In the genomic region with DNA sequence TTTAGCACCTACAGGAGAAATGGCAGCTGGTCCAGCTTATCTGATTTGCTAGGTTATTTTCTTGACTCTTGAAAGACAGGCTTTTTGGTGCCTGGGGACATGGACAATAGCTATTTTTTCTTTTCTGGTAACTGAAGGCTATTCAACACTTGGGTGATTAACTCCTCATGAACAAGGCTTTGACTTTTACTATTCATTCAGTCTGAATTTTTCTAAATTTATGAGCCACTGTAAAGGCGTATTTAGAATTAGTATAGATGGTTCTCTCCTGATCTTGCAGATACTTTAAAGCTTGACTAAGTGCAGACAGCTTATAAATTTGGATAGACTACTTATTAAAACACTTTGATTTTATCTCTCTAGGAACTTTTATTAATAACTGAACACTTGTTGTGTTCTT, we compare ENCODE assay signal across 27 cellular contexts.
"Had no signal": no experiment of that assay in that cellular context is flagged by ENCODE, and none has a peak within 500 bp of the region (broad histone marks: within the 10 kb centered on the region; RNA-seq: fewer than 3 reads in every experiment).

No MANE protein-coding gene starts in this region.

- H3K9me3 ChIP-seq: testis, thyroid gland, upper lobe of right lung, uterus, vagina had no signal

- H3K36me3 Mint-ChIP-seq: stimulated activated effector memory CD8-positive, alpha-beta T cell treated with anti-CD3 and anti-CD28 coated beads, Interleukin-12 subunit alpha, Interleukin-12 subunit beta, amount 100 ng/mL, for 72 hours; stimulated activated memory B cell treated with anti-CD40 and anti-IgM and Interleukin-4, amounts not matched to agents 10 μg/mL and 1 μg/mL and 100 μg/mL, for 72 hours; stimulated activated naive B cell treated with anti-CD40 and anti-IgM and Interleukin-4, amounts not matched to agents 10 μg/mL and 1 μg/mL and 100 μg/mL, for 72 hours; type B pancreatic cell had no signal

- H3K27ac ChIP-seq: stomach, suprapubic skin, testis, thoracic aorta, thyroid gland, tibial artery, tibial nerve, transverse colon, upper lobe of left lung, upper lobe of right lung, uterus, vagina had no signal

- H3K4me1 ChIP-seq: stomach, suprapubic skin, testis, thyroid gland, tibial artery, tibial nerve, transverse colon, upper lobe of left lung, upper lobe of right lung, uterus, vagina had no signal

- H3K4me3 Mint-ChIP-seq: stimulated activated effector memory CD8-positive, alpha-beta T cell treated with anti-CD3 and anti-CD28 coated beads, Interleukin-12 subunit alpha, Interleukin-12 subunit beta, amount 100 ng/mL, for 72 hours; stimulated activated memory B cell treated with anti-CD40 and anti-IgM and Interleukin-4, amounts not matched to agents 10 μg/mL and 1 μg/mL and 100 μg/mL, for 72 hours; stimulated activated naive B cell treated with anti-CD40 and anti-IgM and Interleukin-4, amounts not matched to agents 10 μg/mL and 1 μg/mL and 100 μg/mL, for 72 hours; stimulated activated naive CD8-positive, alpha-beta T cell treated with anti-CD3 and anti-CD28 coated beads, Interleukin-15, amount 100 ng/mL, for 72 hours; stimulated activated naive CD8-positive, alpha-beta T cell treated with anti-CD3 and anti-CD28 coated beads, Interleukin-15, Interleukin-2, amounts not matched to agents 100 ng/mL and 50 ng/mL, for 24 hours; type B pancreatic cell had no signal

- H3K4me1 Mint-ChIP-seq: stimulated activated effector memory CD8-positive, alpha-beta T cell treated with anti-CD3 and anti-CD28 coated beads, Interleukin-12 subunit alpha, Interleukin-12 subunit beta, amount 100 ng/mL, for 72 hours; stimulated activated memory B cell treated with anti-CD40 and anti-IgM and Interleukin-4, amounts not matched to agents 10 μg/mL and 1 μg/mL and 100 μg/mL, for 72 hours; stimulated activated naive B cell treated with anti-CD40 and anti-IgM and Interleukin-4, amounts not matched to agents 10 μg/mL and 1 μg/mL and 100 μg/mL, for 72 hours; stimulated activated naive CD8-positive, alpha-beta T cell treated with anti-CD3 and anti-CD28 coated beads, Interleukin-15, amount 100 ng/mL, for 72 hours had no signal

- H3K27me3 ChIP-seq: stomach, suprapubic skin, testis, thyroid gland, tibial artery, tibial nerve, transverse colon, upper lobe of left lung, upper lobe of right lung, uterus, vagina had no signal

- H3K27me3 Mint-ChIP-seq: type B pancreatic cell had no signal

- ATAC-seq: stimulated activated effector memory CD8-positive, alpha-beta T cell treated with anti-CD3 and anti-CD28 coated beads, Interleukin-12 subunit alpha, Interleukin-12 subunit beta, amount 100 ng/mL, for 72 hours; stimulated activated memory B cell treated with anti-CD40 and anti-IgM and Interleukin-4, amounts not matched to agents 10 μg/mL and 1 μg/mL and 100 μg/mL, for 72 hours; stimulated activated naive B cell treated with anti-CD40 and anti-IgM and Interleukin-4, amounts not matched to agents 10 μg/mL and 1 μg/mL and 100 μg/mL, for 72 hours; stimulated activated naive CD8-positive, alpha-beta T cell treated with anti-CD3 and anti-CD28 coated beads, Interleukin-15, amount 100 ng/mL, for 72 hours; stimulated activated naive CD8-positive, alpha-beta T cell treated with anti-CD3 and anti-CD28 coated beads, Interleukin-15, Interleukin-2, amounts not matched to agents 100 U/mL and 50 U/mL, for 24 hours; upper lobe of right lung had no signal

- DNase-seq: stimulated activated CD4-positive, alpha-beta T cell treated with anti-CD3 and anti-CD28 coated beads, Interleukin-2, amount 100 ng/mL, for 48 hours; stimulated activated CD4-positive, alpha-beta T cell treated with anti-CD3 and anti-CD28 coated beads, Interleukin-4, amount 100 ng/mL, for 1 hour; stimulated activated CD4-positive, alpha-beta T cell treated with anti-CD3 and anti-CD28 coated beads, Interleukin-4, amount 100 ng/mL, for 24 hours; stimulated activated CD4-positive, alpha-beta T cell treated with anti-CD3 and anti-CD28 coated beads, Interleukin-4, amount 100 ng/mL, for 4 hours; stimulated activated CD8-positive, alpha-beta memory T cell treated with anti-CD3 and anti-CD28 coated beads, Interleukin-4, amount 100 ng/mL, for 48 hours; stimulated activated naive B cell treated with anti-CD40 and anti-IgM and Interleukin-4, amounts not matched to agents 10 μg/mL and 1 μg/mL and 100 μg/mL, for 72 hours; stimulated activated naive CD4-positive, alpha-beta T cell; stimulated activated naive CD4-positive, alpha-beta T cell treated with Interleukin-2 at 50 U/mL for 16 hours; stimulated activated naive CD8-positive, alpha-beta T cell treated with anti-CD3 and anti-CD28 coated beads, Interleukin-15, amount 100 ng/mL, for 72 hours; stimulated activated naive CD8-positive, alpha-beta T cell treated with anti-CD3 and anti-CD28 coated beads, Interleukin-15, Interleukin-2, amounts not matched to agents 100 U/mL and 50 U/mL, for 24 hours; stomach; substantia nigra; testis; thyroid gland; tibial artery; transverse colon; upper lobe of left lung; upper lobe of right lung; uterus had no signal

- H3K4me3 ChIP-seq: stomach, suprapubic skin, testis, thoracic aorta, thyroid gland, tibial artery, tibial nerve, transverse colon, upper lobe of left lung, upper lobe of right lung, uterus, vagina had no signal

- H3K9me3 Mint-ChIP-seq: stimulated activated effector memory CD8-positive, alpha-beta T cell treated with anti-CD3 and anti-CD28 coated beads, Interleukin-12 subunit alpha, Interleukin-12 subunit beta, amount 100 ng/mL, for 72 hours; stimulated activated naive CD8-positive, alpha-beta T cell treated with anti-CD3 and anti-CD28 coated beads, Interleukin-15, Interleukin-2, amounts not matched to agents 100 ng/mL and 50 ng/mL, for 24 hours had no signal

- H3K36me3 ChIP-seq: stomach, suprapubic skin, thoracic aorta, thyroid gland, tibial artery, tibial nerve, transverse colon, upper lobe of left lung, upper lobe of right lung, uterus, vagina had no signal

- H3K27ac Mint-ChIP-seq: stimulated activated effector memory CD8-positive, alpha-beta T cell treated with anti-CD3 and anti-CD28 coated beads, Interleukin-12 subunit alpha, Interleukin-12 subunit beta, amount 100 ng/mL, for 72 hours; stimulated activated memory B cell treated with anti-CD40 and anti-IgM and Interleukin-4, amounts not matched to agents 10 μg/mL and 1 μg/mL and 100 μg/mL, for 72 hours; stimulated activated naive B cell treated with anti-CD40 and anti-IgM and Interleukin-4, amounts not matched to agents 10 μg/mL and 1 μg/mL and 100 μg/mL, for 72 hours; stimulated activated naive CD8-positive, alpha-beta T cell treated with anti-CD3 and anti-CD28 coated beads, Interleukin-15, amount 100 ng/mL, for 72 hours; stimulated activated naive CD8-positive, alpha-beta T cell treated with anti-CD3 and anti-CD28 coated beads, Interleukin-15, Interleukin-2, amounts not matched to agents 100 ng/mL and 50 ng/mL, for 24 hours; type B pancreatic cell had no signal
